ENCODE assay signal across 9 cellular contexts in the genomic region with DNA sequence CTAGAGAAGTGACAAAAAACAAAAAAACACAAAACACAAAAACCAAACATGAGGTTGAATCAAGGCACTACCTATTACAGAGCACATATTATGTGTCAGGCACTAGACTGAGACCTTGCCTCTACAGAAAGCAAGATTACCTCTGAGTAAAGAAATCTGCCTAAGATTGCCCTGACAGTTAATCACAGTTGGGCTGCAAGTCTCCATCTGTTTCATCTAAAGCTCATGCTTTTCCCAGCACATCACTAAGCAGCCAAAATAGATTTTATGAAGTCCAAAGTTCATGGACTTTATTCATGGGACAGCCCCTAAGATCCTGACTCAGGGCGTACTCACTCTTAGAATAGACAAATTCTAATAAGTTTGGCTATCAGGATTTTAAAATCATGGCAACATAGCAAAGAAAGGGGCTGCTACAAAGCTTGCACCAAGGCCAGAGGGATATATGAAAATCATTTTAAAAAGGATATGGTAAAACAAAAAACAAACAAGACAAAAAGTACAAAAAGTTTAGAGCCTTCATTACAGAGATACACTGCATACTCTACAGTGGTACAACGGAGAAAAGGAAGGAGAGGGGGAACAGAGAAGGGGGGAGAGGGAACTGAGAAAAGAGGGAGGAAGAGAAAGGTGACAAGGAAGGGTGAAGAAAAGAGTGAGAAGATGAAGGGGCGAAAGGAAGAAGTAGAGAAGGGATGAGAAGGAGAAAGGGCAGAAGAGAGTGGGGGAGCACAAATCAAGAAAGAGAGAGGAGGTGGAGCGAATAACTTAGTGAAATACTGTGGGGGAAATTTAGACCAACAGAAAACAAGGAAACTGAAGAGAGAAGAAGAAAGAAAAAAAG. TPM values are rescaled to one million over a fixed set of nuclear protein-coding genes. Genes with fewer than 3 reads are reported as not detected.
DNase-seq lines count a peak whose midpoint lies in the region; ATAC-seq and TF ChIP-seq lines count a peak whose summit lies in the region.
"Had no signal": no experiment of that assay in that cellular context is flagged by ENCODE, and none has a peak within 500 bp of the region (broad histone marks: within the 10 kb centered on the region; RNA-seq: fewer than 3 reads in every experiment).

No MANE protein-coding gene starts in this region.

- peaks cover 41% of the 10 kb centered on the region for H3K4me1 ChIP-seq in psoas muscle

- ATAC-seq in psoas muscle (peak; percentile 72 to 83 (median 73)), HG02642 (IDR thresholded peaks at IDR 0.05; ENCODE audit: poor library complexity, unreplicated experiment) (no peak), HG03520 (IDR thresholded peaks at IDR 0.05; ENCODE audit: unreplicated experiment) (no peak)

- H3K4me3 ChIP-seq in fibroblast of mammary gland (ENCODE audit: control insufficient read depth, low read depth, low read length) = no peak overlapping the region
- H3K4me3 ChIP-seq in psoas muscle = peak overlapping the region; percentile 20

- H3K36me3 ChIP-seq in psoas muscle (ENCODE audit: insufficient read depth in 1 of 2, low read depth in 1 of 2) = peaks cover 0 to 18% of the 10 kb centered on the region in 2 donors

- H3K27me3 ChIP-seq in psoas muscle (ENCODE audit: insufficient read depth in 3 of 3, low read length in 2 of 3) = no peaks in the 10 kb centered on the region

- peak overlapping the region; percentile 96 for H3K27ac ChIP-seq in psoas muscle

- 75 to 82% (median 78%) methylated on average over 4 of the region's 4 CpGs for WGBS in psoas muscle, 3 donors

- DNase-seq in Caki2 (ENCODE audit: low read depth) = peak; percentile 34
- DNase-seq in RPMI7951 (ENCODE audit: low read depth) = peak; percentile 48
- peak; percentile 91 for DNase-seq in fibroblast of mammary gland (ENCODE audit: low read depth)
- no peak for DNase-seq in psoas muscle
- no peak for DNase-seq in SK-N-DZ (ENCODE audit: low spot score)
- no peak for DNase-seq in GF-D8 (lab: John Stamatoyannopoulos, UW)
- DNase-seq: glutamatergic neuron had no signal

- no peaks in the 10 kb centered on the region for H3K9me3 ChIP-seq in psoas muscle

- intact Hi-C loops in psoas muscle (cut with DNase I) = loop anchor here (2.0 to 5.0 kb wide), 2 partner anchors 51 to 59 kb away; a partner anchor contains a TSS

- in situ Hi-C loops in Caki2 (cut with HindIII; ENCODE audit: low pct_unique_long_range_greater_than_20kb, low sequenced_read_pairs) = no loop called here

- TF ChIP-seq CTCF in fibroblast of mammary gland (conservative IDR thresholded peaks at IDR 0.05; ENCODE audit: control insufficient read depth, insufficient read depth, low read depth, low read length) = no peak
- no peak for TF ChIP-seq CTCF in psoas muscle (IDR thresholded peaks at IDR 0.05)

RNA-seq across cellular contexts. Expression of a gene that starts 58.2 kb away (rescaled TPM):
- 3.8 and 7.3 TPM in 2 replicates for total RNA-seq in Caki2 (2014; rRNA removed; shearing (Covaris generic); ENCODE audit: low replicate concordance)
- total RNA-seq in RPMI7951 (2014; rRNA removed; shearing (Covaris generic)) = 19.6 and 21.0 TPM in 2 replicates
- 10 to 100 TPM; 34.0 to 46.7 (median 41.0) TPM for total RNA-seq in psoas muscle
- 1 to 10 TPM; 2.7 to 9.5 (median 6.4) TPM for polyA plus RNA-seq in psoas muscle
- polyA plus RNA-seq in SK-N-DZ (2014; cell fraction: cytosol; rRNA removed) = 7.7 and 11.1 TPM in 2 replicates
- 26.5 and 32.9 TPM in 2 replicates for polyA plus RNA-seq in SK-N-DZ (2014; cell fraction: nucleus; rRNA removed)

Comparison
In these comparisons a context has a peak if more than half of its experiments do, and no peak if none do; other contexts are left out.
1. DNase-seq: peak in Caki2 (single experiment), RPMI7951 (single experiment) and fibroblast of mammary gland (single experiment); none in psoas muscle (0 of 2), SK-N-DZ (single experiment) and GF-D8 (single experiment).
2. ATAC-seq: peak in psoas muscle (4 of 4); none in HG02642 (single experiment) and HG03520 (single experiment).